13 cellular contexts compared by ENCODE assay signal in the genomic region with DNA sequence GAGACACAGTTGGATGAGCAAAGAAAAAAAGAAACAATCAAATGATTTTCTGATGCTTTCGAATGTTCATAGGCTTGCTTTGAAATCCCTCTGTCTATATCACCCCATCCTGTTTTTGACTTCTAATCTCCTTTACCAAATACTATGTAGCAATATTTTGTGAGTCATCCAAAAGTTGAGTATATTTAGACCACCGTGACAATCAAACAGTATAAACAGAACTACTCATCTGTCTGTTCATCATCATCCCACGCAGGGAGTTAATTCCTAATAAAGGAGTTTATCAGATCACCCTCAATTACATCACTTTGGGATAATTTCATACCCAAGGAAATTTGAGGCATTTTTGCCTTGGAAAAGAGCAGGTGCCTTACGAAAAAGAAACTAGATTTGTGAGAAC.
DNase-seq lines count a peak whose midpoint lies in the region; ATAC-seq and TF ChIP-seq lines count a peak whose summit lies in the region.
"Had no signal": no experiment of that assay in that cellular context is flagged by ENCODE, and none has a peak within 500 bp of the region (broad histone marks: within the 10 kb centered on the region; RNA-seq: fewer than 3 reads in every experiment).

No MANE protein-coding gene starts in this region.

- H3K36me3 ChIP-seq in stomach: no peaks in the 10 kb centered on the region
- H3K36me3 ChIP-seq: pancreas had no signal

- TF ChIP-seq EP300 in stomach (IDR thresholded peaks at IDR 0.05): no peak

- no peak overlapping the region for H3K4me3 ChIP-seq in stomach
- H3K4me3 ChIP-seq: pancreas had no signal

- peak; percentile 32 to 86 for ATAC-seq in left cardiac atrium
- ATAC-seq in HG02973 (IDR thresholded peaks at IDR 0.05; ENCODE audit: unreplicated experiment): no peak
- no peak for ATAC-seq in GM21576 (IDR thresholded peaks at IDR 0.05; ENCODE audit: unreplicated experiment)

- H3K9me3 ChIP-seq in stomach: no peaks in the 10 kb centered on the region
- H3K9me3 ChIP-seq: pancreas had no signal

- H3K4me1 ChIP-seq in stomach: peaks cover 14 to 54% (median 27%) of the 10 kb centered on the region in 4 donors
- H3K4me1 ChIP-seq: pancreas had no signal

- DNase-seq in HPDE6-E6E7 (ENCODE audit: extremely low spot score) (peak; percentile 17), SW480 (ENCODE audit: low spot score) (peak; percentile 17), left cardiac atrium (no peak), stomach (no peak), cerebellar nuclear complex (lab: John Stamatoyannopoulos, UW) (no peak)
- no peak for DNase-seq in NK-92 treated with Interleukin-12 subunit alpha and Interleukin-12 subunit beta, amount 100 ng/mL, for 24 hours (lab: John Stamatoyannopoulos, UW)
- DNase-seq: GDM1; hippocampal formation; NCI-H187; pancreas; stimulated activated CD8-positive, alpha-beta memory T cell treated with anti-CD3 and anti-CD28 coated beads, Interleukin-4, amount 100 ng/mL, for 48 hours had no signal

- intact Hi-C loops in left cardiac atrium (cut with DNase I): no loop called here
- intact Hi-C loops in stomach (cut with DNase I; ENCODE audit: low total_unique reads): no loop called here

- 37 to 65% (median 50%) methylated on average over 4 of the region's 4 CpGs for WGBS in stomach, 5 donors

- no peak for TF ChIP-seq POLR2A in stomach (IDR thresholded peaks at IDR 0.05)

- TF ChIP-seq CTCF in stomach (IDR thresholded peaks at IDR 0.05): no peak

- H3K27me3 ChIP-seq in stomach: no peaks in the 10 kb centered on the region
- H3K27me3 ChIP-seq: pancreas had no signal

- peak overlapping the region in 4 of 5 donors; percentile 42 to 75 (median 56) for H3K27ac ChIP-seq in stomach

Comparison
In these comparisons a context has a peak if more than half of its experiments do, and no peak if none do; other contexts are left out.
1. DNase-seq: peak in HPDE6-E6E7 (single experiment) and SW480 (single experiment); none in left cardiac atrium (single experiment), stomach (single experiment), cerebellar nuclear complex (0 of 2) and NK-92 treated with Interleukin-12 subunit alpha and Interleukin-12 subunit beta, amount 100 ng/mL, for 24 hours (single experiment).
2. ATAC-seq: peak in left cardiac atrium (2 of 2); none in HG02973 (single experiment) and GM21576 (single experiment).